ENCODE assay signal across 1 cellular context in genomic region chr1:202501281-202501680, GRCh38.
TF ChIP-seq lines count a peak whose summit lies in the region.

No MANE protein-coding gene starts in this region.

TF ChIP-seq in K562, 482 proteins besides CTCF, POLR2A, EP300 and RAD21 (continued from another document):
- TF ChIP-seq MAFK (IDR thresholded peaks at IDR 0.05; ENCODE audit: low read length) (peak; percentile 36; the same call in 1 of the 2 replicates), C11orf30 (IDR thresholded peaks at IDR 0.05; ENCODE audit: low read depth) (0 out of 2 replicates have a peak, but pooled peaks have one; percentile 32), PHB2 (IDR thresholded peaks at IDR 0.05; ENCODE audit: low read depth) (no peak), KDM5B (IDR thresholded peaks at IDR 0.05; ENCODE audit: insufficient replicate concordance, low read depth, low read length) (no peak), SMC3 (conservative IDR thresholded peaks at IDR 0.05; ENCODE audit: insufficient read depth, low read depth, low read length) (peak; percentile 68), ARID2 (IDR thresholded peaks at IDR 0.05) (peak; percentile 91)
